11 cellular contexts compared by ENCODE assay signal in genomic region chr5:111853748-111854147, GRCh38.
DNase-seq lines count a peak whose midpoint lies in the region; ATAC-seq and TF ChIP-seq lines count a peak whose summit lies in the region.
"Had no signal": no experiment of that assay in that cellular context is flagged by ENCODE, and none has a peak within 500 bp of the region (broad histone marks: within the 10 kb centered on the region; RNA-seq: fewer than 3 reads in every experiment).

No MANE protein-coding gene starts in this region.

- ATAC-seq in GM18498 (IDR thresholded peaks at IDR 0.05; ENCODE audit: unreplicated experiment) (peak; percentile 67), GM21381 (IDR thresholded peaks at IDR 0.05; ENCODE audit: unreplicated experiment) (peak; percentile 67), HG03354 (IDR thresholded peaks at IDR 0.05; ENCODE audit: poor library complexity, severe bottlenecking, unreplicated experiment) (peak; percentile 82)
- ATAC-seq: pancreas had no signal

- DNase-seq in fibroblast of mammary gland (ENCODE audit: low read depth) (peak; percentile 40), HCEC 1CT (no peak), NCI-H524 treated with DMSO at 0.1 percent for 48 hours (lab: John Stamatoyannopoulos, UW) (no peak), activated T-cell treated with anti-CD3 and anti-CD28 coated beads for 4 hours (no peak)
- no peak for DNase-seq in activated CD4-positive, CD25-positive, alpha-beta regulatory T cell treated with anti-CD3 and anti-CD28 coated beads, Interleukin-2, amount 50 U/mL, for 72 hours
- DNase-seq: activated CD4-positive, alpha-beta T cell treated with anti-CD3 and anti-CD28 coated beads, Interleukin-2, amount 10 ng/mL, durations not matched to agents 24 days and 14 days; NCI-H774; pancreas had no signal

- H3K4me3 ChIP-seq in fibroblast of mammary gland (ENCODE audit: control insufficient read depth, low read depth, low read length) = no peak overlapping the region
- H3K4me3 ChIP-seq: pancreas had no signal

- TF ChIP-seq CTCF in fibroblast of mammary gland (conservative IDR thresholded peaks at IDR 0.05; ENCODE audit: control insufficient read depth, insufficient read depth, low read depth, low read length) = no peak
